ENCODE assay signal across 21 cellular contexts in the genomic region with DNA sequence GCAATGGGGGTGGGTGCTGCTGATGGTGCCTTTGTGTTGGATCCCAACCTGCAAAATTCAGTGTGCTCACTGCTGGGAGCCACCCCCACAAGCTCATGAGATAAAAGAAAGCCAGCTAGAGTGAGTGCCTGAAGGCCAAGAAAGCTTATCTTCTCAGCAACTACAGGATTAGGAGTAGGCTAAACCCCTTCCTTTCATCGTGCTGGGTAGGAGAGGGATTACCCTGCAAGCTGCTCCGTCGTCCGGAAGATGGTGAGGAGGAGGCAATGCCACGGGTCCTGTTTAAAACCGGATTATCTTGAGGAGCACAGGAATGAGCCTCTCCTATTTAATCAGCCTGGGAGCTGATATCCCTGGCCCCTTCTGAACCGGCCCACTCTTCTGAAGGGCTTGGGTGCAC.
"Had no signal": no experiment of that assay in that cellular context is flagged by ENCODE, and none has a peak within 500 bp of the region (broad histone marks: within the 10 kb centered on the region; RNA-seq: fewer than 3 reads in every experiment).

No MANE protein-coding gene starts in this region.

- H3K79me2 ChIP-seq: hepatocyte had no signal

- ATAC-seq: effector memory CD8-positive, alpha-beta T cell; gastroesophageal sphincter; left cardiac atrium; left ventricle myocardium superior; pancreas; stimulated activated naive B cell treated with anti-CD40 and anti-IgM and Interleukin-4, amounts not matched to agents 10 μg/mL and 1 μg/mL and 100 μg/mL, for 72 hours had no signal

- H3K27me3 ChIP-seq: gastroesophageal sphincter, hepatocyte, pancreas, suprapubic skin, tibial nerve had no signal

- H3K4me2 ChIP-seq: hepatocyte, smooth muscle cell had no signal

- H3K4me1 ChIP-seq: gastroesophageal sphincter, pancreas, prostate gland, suprapubic skin, tibial nerve had no signal

- H3K4me3 ChIP-seq: gastroesophageal sphincter, hepatocyte, pancreas, prostate gland, smooth muscle cell, suprapubic skin, tibial nerve had no signal

- H3K36me3 ChIP-seq: pancreas, prostate gland, suprapubic skin had no signal

- H3K27ac ChIP-seq: gastroesophageal sphincter, hepatocyte, pancreas, prostate gland, suprapubic skin, tibial nerve had no signal

- DNase-seq: activated CD4-positive, alpha-beta T cell treated with anti-CD3 and anti-CD28 coated beads for 4 hours; activated CD4-positive, alpha-beta T cell treated with anti-CD3 and anti-CD28 coated beads, Interleukin-2, amount 50 U/mL, for 4 hours; activated effector memory CD4-positive, alpha-beta T cell treated with Interleukin-2 at 50 U/mL for 16 hours; activated naive CD4-positive, alpha-beta T cell treated with Interleukin-2 at 50 U/mL for 16 hours; activated T-cell treated with anti-CD3 and anti-CD28 coated beads for 4 hours; anterior cingulate cortex; dermis blood vessel endothelial cell; effector memory CD8-positive, alpha-beta T cell; left cardiac atrium; left ventricle myocardium superior; pancreas; stimulated activated CD4-positive, alpha-beta T cell treated with anti-CD3 and anti-CD28 coated beads, Interleukin-1b, Interleukin-23, amount 100 ng/mL, for 48 hours; stimulated activated CD4-positive, alpha-beta T cell treated with anti-CD3 and anti-CD28 coated beads, Interleukin-4, amount 100 ng/mL, for 4 hours; stimulated activated CD8-positive, alpha-beta memory T cell treated with anti-CD3 and anti-CD28 coated beads, Interleukin-4, amount 100 ng/mL, for 48 hours; stimulated activated naive B cell treated with anti-CD40 and anti-IgM and Interleukin-4, amounts not matched to agents 10 μg/mL and 1 μg/mL and 100 μg/mL, for 72 hours had no signal
